1 cellular context compared by ENCODE assay signal in the genomic region with DNA sequence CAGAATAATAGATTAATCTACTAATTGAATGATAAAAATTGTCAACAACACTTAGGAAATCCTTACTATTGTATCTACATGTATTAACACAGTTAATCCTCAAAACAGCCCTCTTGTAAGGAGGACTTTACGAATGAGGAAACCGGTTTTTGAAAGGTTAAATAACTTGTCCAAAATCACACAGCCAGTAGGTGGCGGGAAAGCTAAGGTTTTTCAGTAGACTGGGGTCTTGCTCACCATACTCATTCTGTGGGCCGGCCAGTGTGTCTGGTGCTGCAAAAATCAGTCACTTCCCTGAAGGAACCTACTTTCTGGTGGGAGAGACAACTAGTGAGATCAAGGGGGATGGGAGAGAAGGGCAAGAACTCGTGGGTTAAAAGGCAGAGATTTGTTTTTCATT.
TF ChIP-seq lines count a peak whose summit lies in the region.

No MANE protein-coding gene starts in this region.

TF ChIP-seq in GM12878, 131 proteins besides CTCF, POLR2A, EP300 and RAD21:
- TF ChIP-seq RCOR1 (conservative IDR thresholded peaks at IDR 0.05; ENCODE audit: low read depth, low read length) (no peak), TCF12 (IDR thresholded peaks at IDR 0.05; ENCODE audit: low read depth, low read length) (no peak), MTA2 (IDR thresholded peaks at IDR 0.05; ENCODE audit: low read depth) (no peak), ESRRA (IDR thresholded peaks at IDR 0.05; ENCODE audit: low read length) (no peak), ZBED1 (IDR thresholded peaks at IDR 0.05; ENCODE audit: borderline replicate concordance) (no peak), SMAD5 (IDR thresholded peaks at IDR 0.05; ENCODE audit: low read depth) (no peak), BCL11A (IDR thresholded peaks at IDR 0.05; ENCODE audit: low read depth, low read length) (no peak), MXI1 (IDR thresholded peaks at IDR 0.05; ENCODE audit: low read depth, low read length) (no peak), TCF3 (IDR thresholded peaks at IDR 0.05; ENCODE audit: borderline replicate concordance, insufficient read depth, low read depth, low read length) (no peak), FOXM1 (IDR thresholded peaks at IDR 0.05; ENCODE audit: low read depth, low read length) (no peak), CREM (IDR thresholded peaks at IDR 0.05; ENCODE audit: low read depth) (no peak), MYB (IDR thresholded peaks at IDR 0.05; ENCODE audit: borderline replicate concordance, low read depth, low read length) (no peak), ZZZ3 (IDR thresholded peaks at IDR 0.05; ENCODE audit: control insufficient read depth, insufficient read length, low read depth) (no peak)
- TF ChIP-seq, protein P1, sequence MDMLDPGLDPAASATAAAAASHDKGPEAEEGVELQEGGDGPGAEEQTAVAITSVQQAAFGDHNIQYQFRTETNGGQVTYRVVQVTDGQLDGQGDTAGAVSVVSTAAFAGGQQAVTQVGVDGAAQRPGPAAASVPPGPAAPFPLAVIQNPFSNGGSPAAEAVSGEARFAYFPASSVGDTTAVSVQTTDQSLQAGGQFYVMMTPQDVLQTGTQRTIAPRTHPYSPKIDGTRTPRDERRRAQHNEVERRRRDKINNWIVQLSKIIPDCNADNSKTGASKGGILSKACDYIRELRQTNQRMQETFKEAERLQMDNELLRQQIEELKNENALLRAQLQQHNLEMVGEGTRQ (IDR thresholded peaks at IDR 0.05; ENCODE audit: borderline replicate concordance, low read depth, low read length) = no peak
- TF ChIP-seq, protein P2, sequence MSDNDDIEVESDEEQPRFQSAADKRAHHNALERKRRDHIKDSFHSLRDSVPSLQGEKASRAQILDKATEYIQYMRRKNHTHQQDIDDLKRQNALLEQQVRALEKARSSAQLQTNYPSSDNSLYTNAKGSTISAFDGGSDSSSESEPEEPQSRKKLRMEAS (IDR thresholded peaks at IDR 0.05; ENCODE audit: low read depth, low read length) = no peak
- TF ChIP-seq, protein P3, sequence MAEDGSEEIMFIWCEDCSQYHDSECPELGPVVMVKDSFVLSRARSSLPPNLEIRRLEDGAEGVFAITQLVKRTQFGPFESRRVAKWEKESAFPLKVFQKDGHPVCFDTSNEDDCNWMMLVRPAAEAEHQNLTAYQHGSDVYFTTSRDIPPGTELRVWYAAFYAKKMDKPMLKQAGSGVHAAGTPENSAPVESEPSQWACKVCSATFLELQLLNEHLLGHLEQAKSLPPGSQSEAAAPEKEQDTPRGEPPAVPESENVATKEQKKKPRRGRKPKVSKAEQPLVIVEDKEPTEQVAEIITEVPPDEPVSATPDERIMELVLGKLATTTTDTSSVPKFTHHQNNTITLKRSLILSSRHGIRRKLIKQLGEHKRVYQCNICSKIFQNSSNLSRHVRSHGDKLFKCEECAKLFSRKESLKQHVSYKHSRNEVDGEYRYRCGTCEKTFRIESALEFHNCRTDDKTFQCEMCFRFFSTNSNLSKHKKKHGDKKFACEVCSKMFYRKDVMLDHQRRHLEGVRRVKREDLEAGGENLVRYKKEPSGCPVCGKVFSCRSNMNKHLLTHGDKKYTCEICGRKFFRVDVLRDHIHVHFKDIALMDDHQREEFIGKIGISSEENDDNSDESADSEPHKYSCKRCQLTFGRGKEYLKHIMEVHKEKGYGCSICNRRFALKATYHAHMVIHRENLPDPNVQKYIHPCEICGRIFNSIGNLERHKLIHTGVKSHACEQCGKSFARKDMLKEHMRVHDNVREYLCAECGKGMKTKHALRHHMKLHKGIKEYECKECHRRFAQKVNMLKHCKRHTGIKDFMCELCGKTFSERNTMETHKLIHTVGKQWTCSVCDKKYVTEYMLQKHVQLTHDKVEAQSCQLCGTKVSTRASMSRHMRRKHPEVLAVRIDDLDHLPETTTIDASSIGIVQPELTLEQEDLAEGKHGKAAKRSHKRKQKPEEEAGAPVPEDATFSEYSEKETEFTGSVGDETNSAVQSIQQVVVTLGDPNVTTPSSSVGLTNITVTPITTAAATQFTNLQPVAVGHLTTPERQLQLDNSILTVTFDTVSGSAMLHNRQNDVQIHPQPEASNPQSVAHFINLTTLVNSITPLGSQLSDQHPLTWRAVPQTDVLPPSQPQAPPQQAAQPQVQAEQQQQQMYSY (CRISPR knock-in tag; IDR thresholded peaks at IDR 0.05) = no peak
- TF ChIP-seq, protein P4, sequence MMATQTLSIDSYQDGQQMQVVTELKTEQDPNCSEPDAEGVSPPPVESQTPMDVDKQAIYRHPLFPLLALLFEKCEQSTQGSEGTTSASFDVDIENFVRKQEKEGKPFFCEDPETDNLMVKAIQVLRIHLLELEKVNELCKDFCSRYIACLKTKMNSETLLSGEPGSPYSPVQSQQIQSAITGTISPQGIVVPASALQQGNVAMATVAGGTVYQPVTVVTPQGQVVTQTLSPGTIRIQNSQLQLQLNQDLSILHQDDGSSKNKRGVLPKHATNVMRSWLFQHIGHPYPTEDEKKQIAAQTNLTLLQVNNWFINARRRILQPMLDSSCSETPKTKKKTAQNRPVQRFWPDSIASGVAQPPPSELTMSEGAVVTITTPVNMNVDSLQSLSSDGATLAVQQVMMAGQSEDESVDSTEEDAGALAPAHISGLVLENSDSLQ (IDR thresholded peaks at IDR 0.05) = no peak
- TF ChIP-seq, protein P5, sequence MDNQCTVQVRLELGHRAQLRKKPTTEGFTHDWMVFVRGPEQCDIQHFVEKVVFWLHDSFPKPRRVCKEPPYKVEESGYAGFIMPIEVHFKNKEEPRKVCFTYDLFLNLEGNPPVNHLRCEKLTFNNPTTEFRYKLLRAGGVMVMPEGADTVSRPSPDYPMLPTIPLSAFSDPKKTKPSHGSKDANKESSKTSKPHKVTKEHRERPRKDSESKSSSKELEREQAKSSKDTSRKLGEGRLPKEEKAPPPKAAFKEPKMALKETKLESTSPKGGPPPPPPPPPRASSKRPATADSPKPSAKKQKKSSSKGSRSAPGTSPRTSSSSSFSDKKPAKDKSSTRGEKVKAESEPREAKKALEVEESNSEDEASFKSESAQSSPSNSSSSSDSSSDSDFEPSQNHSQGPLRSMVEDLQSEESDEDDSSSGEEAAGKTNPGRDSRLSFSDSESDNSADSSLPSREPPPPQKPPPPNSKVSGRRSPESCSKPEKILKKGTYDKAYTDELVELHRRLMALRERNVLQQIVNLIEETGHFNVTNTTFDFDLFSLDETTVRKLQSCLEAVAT (IDR thresholded peaks at IDR 0.05) = no peak
- TF ChIP-seq, protein P6, sequence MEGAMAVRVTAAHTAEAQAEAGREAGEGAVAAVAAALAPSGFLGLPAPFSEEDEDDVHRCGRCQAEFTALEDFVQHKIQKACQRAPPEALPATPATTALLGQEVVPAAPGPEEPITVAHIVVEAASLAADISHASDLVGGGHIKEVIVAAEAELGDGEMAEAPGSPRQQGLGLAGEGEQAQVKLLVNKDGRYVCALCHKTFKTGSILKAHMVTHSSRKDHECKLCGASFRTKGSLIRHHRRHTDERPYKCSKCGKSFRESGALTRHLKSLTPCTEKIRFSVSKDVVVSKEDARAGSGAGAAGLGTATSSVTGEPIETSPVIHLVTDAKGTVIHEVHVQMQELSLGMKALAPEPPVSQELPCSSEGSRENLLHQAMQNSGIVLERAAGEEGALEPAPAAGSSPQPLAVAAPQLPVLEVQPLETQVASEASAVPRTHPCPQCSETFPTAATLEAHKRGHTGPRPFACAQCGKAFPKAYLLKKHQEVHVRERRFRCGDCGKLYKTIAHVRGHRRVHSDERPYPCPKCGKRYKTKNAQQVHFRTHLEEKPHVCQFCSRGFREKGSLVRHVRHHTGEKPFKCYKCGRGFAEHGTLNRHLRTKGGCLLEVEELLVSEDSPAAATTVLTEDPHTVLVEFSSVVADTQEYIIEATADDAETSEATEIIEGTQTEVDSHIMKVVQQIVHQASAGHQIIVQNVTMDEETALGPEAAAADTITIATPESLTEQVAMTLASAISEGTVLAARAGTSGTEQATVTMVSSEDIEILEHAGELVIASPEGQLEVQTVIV (IDR thresholded peaks at IDR 0.05; ENCODE audit: borderline replicate concordance, partially characterized antibody) = no peak
- TF ChIP-seq, protein P7, sequence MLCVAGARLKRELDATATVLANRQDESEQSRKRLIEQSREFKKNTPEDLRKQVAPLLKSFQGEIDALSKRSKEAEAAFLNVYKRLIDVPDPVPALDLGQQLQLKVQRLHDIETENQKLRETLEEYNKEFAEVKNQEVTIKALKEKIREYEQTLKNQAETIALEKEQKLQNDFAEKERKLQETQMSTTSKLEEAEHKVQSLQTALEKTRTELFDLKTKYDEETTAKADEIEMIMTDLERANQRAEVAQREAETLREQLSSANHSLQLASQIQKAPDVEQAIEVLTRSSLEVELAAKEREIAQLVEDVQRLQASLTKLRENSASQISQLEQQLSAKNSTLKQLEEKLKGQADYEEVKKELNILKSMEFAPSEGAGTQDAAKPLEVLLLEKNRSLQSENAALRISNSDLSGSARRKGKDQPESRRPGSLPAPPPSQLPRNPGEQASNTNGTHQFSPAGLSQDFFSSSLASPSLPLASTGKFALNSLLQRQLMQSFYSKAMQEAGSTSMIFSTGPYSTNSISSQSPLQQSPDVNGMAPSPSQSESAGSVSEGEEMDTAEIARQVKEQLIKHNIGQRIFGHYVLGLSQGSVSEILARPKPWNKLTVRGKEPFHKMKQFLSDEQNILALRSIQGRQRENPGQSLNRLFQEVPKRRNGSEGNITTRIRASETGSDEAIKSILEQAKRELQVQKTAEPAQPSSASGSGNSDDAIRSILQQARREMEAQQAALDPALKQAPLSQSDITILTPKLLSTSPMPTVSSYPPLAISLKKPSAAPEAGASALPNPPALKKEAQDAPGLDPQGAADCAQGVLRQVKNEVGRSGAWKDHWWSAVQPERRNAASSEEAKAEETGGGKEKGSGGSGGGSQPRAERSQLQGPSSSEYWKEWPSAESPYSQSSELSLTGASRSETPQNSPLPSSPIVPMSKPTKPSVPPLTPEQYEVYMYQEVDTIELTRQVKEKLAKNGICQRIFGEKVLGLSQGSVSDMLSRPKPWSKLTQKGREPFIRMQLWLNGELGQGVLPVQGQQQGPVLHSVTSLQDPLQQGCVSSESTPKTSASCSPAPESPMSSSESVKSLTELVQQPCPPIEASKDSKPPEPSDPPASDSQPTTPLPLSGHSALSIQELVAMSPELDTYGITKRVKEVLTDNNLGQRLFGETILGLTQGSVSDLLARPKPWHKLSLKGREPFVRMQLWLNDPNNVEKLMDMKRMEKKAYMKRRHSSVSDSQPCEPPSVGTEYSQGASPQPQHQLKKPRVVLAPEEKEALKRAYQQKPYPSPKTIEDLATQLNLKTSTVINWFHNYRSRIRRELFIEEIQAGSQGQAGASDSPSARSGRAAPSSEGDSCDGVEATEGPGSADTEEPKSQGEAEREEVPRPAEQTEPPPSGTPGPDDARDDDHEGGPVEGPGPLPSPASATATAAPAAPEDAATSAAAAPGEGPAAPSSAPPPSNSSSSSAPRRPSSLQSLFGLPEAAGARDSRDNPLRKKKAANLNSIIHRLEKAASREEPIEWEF (IDR thresholded peaks at IDR 0.05; ENCODE audit: insufficient replicate concordance, low read depth, low read length) = no peak
